Comparison of ENCODE assay signal across 29 cellular contexts in the genomic region with DNA sequence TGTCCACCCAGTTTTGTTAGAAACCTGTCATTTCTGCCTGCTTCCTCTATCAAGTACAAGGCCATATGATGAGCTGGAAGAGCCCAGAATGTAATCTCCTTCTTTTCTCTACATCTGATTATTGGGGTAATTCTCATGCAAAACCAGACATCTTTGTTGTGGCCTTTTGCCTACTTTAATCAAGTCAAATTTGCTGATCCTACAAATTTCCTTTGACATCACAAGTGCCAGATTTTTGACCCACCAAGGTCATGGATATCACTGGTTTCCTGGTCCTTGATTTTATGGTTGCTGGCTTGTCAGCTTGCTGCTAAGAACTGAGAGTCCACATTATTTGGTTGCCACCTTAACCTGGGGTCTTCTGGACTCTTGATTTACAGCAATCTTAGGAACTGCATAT.
"Had no signal": no experiment of that assay in that cellular context is flagged by ENCODE, and none has a peak within 500 bp of the region (broad histone marks: within the 10 kb centered on the region; RNA-seq: fewer than 3 reads in every experiment).

No MANE protein-coding gene starts in this region.

- H3K4me1 ChIP-seq: parathyroid adenoma, psoas muscle, spleen, suprapubic skin, testis, tibial artery, transverse colon, vagina had no signal

- H3K4me3 ChIP-seq: neural progenitor cell, ovary, psoas muscle, skin epidermis, smooth muscle cell, spleen, suprapubic skin, testis, tibial artery, transverse colon, vagina had no signal

- H3K27me3 ChIP-seq: neural progenitor cell, ovary, spleen, suprapubic skin, testis, tibial artery, transverse colon, vagina had no signal

- H3K4me2 ChIP-seq: neural progenitor cell, smooth muscle cell had no signal

- ATAC-seq: naive thymus-derived CD4-positive, alpha-beta T cell; natural killer cell; psoas muscle; right cardiac atrium; sciatic nerve; stimulated activated memory B cell treated with anti-CD40 and anti-IgM and Interleukin-4, amounts not matched to agents 10 μg/mL and 1 μg/mL and 100 μg/mL, for 72 hours; stimulated activated naive CD8-positive, alpha-beta T cell treated with anti-CD3 and anti-CD28 coated beads, Interleukin-15, amount 100 ng/mL, for 72 hours; stimulated activated naive CD8-positive, alpha-beta T cell treated with anti-CD3 and anti-CD28 coated beads, Interleukin-15, Interleukin-2, amounts not matched to agents 100 U/mL and 50 U/mL, for 24 hours had no signal

- H2AFZ ChIP-seq: neural progenitor cell, parathyroid adenoma had no signal

- H3K27ac ChIP-seq: neural progenitor cell, ovary, parathyroid adenoma, psoas muscle, skin epidermis, spleen, suprapubic skin, testis, tibial artery, transverse colon, vagina had no signal

- H3K36me3 ChIP-seq: neural progenitor cell, ovary, spleen, suprapubic skin, tibial artery, transverse colon, vagina had no signal

- H3K9ac ChIP-seq: neural progenitor cell, parathyroid adenoma had no signal

- H3K79me2 ChIP-seq: parathyroid adenoma had no signal

- FAIRE-seq: urothelium cell line had no signal

- DNase-seq: naive thymus-derived CD4-positive, alpha-beta T cell; natural killer cell; occipital lobe; ovary; posterior cingulate gyrus; psoas muscle; right cardiac atrium; spleen; stimulated activated CD4-positive, alpha-beta T cell treated with anti-CD3 and anti-CD28 coated beads, Interleukin-12 subunit alpha, Interleukin-12 subunit beta, amount 100 ng/mL, for 4 hours; stimulated activated CD4-positive, alpha-beta T cell treated with anti-CD3 and anti-CD28 coated beads, Interleukin-1b, Interleukin-23, amount 100 ng/mL, for 48 hours; stimulated activated CD4-positive, alpha-beta T cell treated with anti-CD3 and anti-CD28 coated beads, Interleukin-4, amount 100 ng/mL, for 1 hour; stimulated activated CD4-positive, alpha-beta T cell treated with anti-CD3 and anti-CD28 coated beads, Interleukin-4, amount 100 ng/mL, for 4 hours; stimulated activated CD8-positive, alpha-beta memory T cell treated with anti-CD3 and anti-CD28 coated beads, Interleukin-4, amount 100 ng/mL, for 48 hours; stimulated activated naive CD4-positive, alpha-beta T cell; stimulated activated naive CD8-positive, alpha-beta T cell treated with anti-CD3 and anti-CD28 coated beads, Interleukin-15, amount 100 ng/mL, for 72 hours; stimulated activated naive CD8-positive, alpha-beta T cell treated with anti-CD3 and anti-CD28 coated beads, Interleukin-15, Interleukin-2, amounts not matched to agents 100 U/mL and 50 U/mL, for 24 hours; substantia nigra; testis; tibial artery; transverse colon had no signal

- H3K9me3 ChIP-seq: ovary, psoas muscle, spleen, suprapubic skin, testis, tibial artery, transverse colon, vagina had no signal
